ENCODE assay signal across 8 cellular contexts in genomic region chr11:62574363-62575057, GRCh38. TPM values are rescaled to one million over a fixed set of nuclear protein-coding genes. Genes with fewer than 3 reads are reported as not detected.
DNase-seq lines count a peak whose midpoint lies in the region; ATAC-seq and TF ChIP-seq lines count a peak whose summit lies in the region.

No MANE protein-coding gene starts in this region.

- DNase-seq in Calu3 = peak; percentile 38
- peak; percentile 61 for DNase-seq in LHCN-M2 (ENCODE audit: low read depth)
- peak; percentile 56 for DNase-seq in amniotic epithelial cell (ENCODE audit: low read depth)
- DNase-seq in NCI-H1694 treated with DMSO at 0.1 percent for 48 hours (lab: John Stamatoyannopoulos, UW) = no peak

- H3K9me3 Mint-ChIP-seq in Calu3 (ENCODE audit: low read depth, unreplicated experiment) = no peaks in the 10 kb centered on the region

- peak overlapping the region; percentile 97 for H3K9ac ChIP-seq in iPS-20b (ENCODE audit: low read depth, low read length)

- peaks cover 74% of the 10 kb centered on the region for H3K36me3 Mint-ChIP-seq in Calu3 (ENCODE audit: insufficient read depth, unreplicated experiment)

- no peak for TF ChIP-seq CTCF in Calu3 (IDR thresholded peaks at IDR 0.05; ENCODE audit: unreplicated experiment)

- no peaks in the 10 kb centered on the region for H3K27me3 Mint-ChIP-seq in Calu3 (ENCODE audit: unreplicated experiment)

- peak overlapping the region; percentile 96 for H3K4me3 Mint-ChIP-seq in Calu3 (ENCODE audit: low read depth, unreplicated experiment)

- intact Hi-C loops in Calu3 (cut with micrococcal nuclease; ENCODE audit: unreplicated experiment) = no loop called here

- peaks cover 15% of the 10 kb centered on the region; the same call in 1 of the 2 replicates for H3K4me1 ChIP-seq in iPS-20b (ENCODE audit: insufficient read depth, low read length)

- H3K36me3 ChIP-seq in iPS-20b (ENCODE audit: insufficient read depth, low read depth, low read length) = peaks cover 73% of the 10 kb centered on the region

- BruUV-seq in Calu3 (replicated peaks; lab: Mats Ljungman, UMichigan) = TSS peak; percentile 88

- H3K9me3 ChIP-seq in iPS-20b (ENCODE audit: insufficient read depth, low read depth, low read length) = no peaks in the 10 kb centered on the region

- ATAC-seq in GM19455 (IDR thresholded peaks at IDR 0.05; ENCODE audit: unreplicated experiment) (peak; percentile 2), HG02623 (IDR thresholded peaks at IDR 0.05; ENCODE audit: unreplicated experiment) (no peak)

- H3K27ac Mint-ChIP-seq in Calu3 (ENCODE audit: unreplicated experiment) = peak overlapping the region; percentile 99

- H3K27me3 ChIP-seq in iPS-20b (ENCODE audit: insufficient read depth, low read length) = no peaks in the 10 kb centered on the region

- peaks cover 51% of the 10 kb centered on the region for H3K4me1 Mint-ChIP-seq in Calu3 (ENCODE audit: low read depth, unreplicated experiment)

- H3K27ac ChIP-seq in iPS-20b (ENCODE audit: low read length) = peak overlapping the region; percentile 40
- H3K27ac ChIP-seq in skin epidermis = peak overlapping the region; percentile 58 to 95 (median 90)

- H3K4me3 ChIP-seq in iPS-20b (ENCODE audit: low read length) = peak overlapping the region; percentile 99
- H3K4me3 ChIP-seq in skin epidermis = peak overlapping the region; percentile 60 to 84 (median 71)

- CTCF ChIA-PET in Calu3 (lab: Charles Lee) = interaction anchor here (0.6 to 2.4 kb wide), 9 partner anchors 9 to 181 kb away, joined by 3 to 14 read pairs (median 4); partner anchors contain the start of genes C11orf98, CSKMT and TUT1

RNA-seq across cellular contexts. Expression of gene EEF1G, which starts 0.8 kb away (rescaled TPM):
- total RNA-seq in Calu3 (2022) (970 and 1,189 TPM in 2 replicates), LHCN-M2 (2014; rRNA removed) (1,532 and 1,571 TPM in 2 replicates)
- polyA plus RNA-seq in LHCN-M2 (2012) = 1,893 TPM

RNA-seq across cellular contexts. Expression of gene TUT1, which starts 16.8 kb away (rescaled TPM):
- total RNA-seq in Calu3 (2022) = 21.9 and 26.3 TPM in 2 replicates
- 9.0 and 9.8 TPM in 2 replicates for total RNA-seq in LHCN-M2 (2014; rRNA removed)
- 8.8 TPM for polyA plus RNA-seq in LHCN-M2 (2012)

RNA-seq across cellular contexts. Expression of gene MTA2, which starts 27.2 kb away (rescaled TPM):
- total RNA-seq in Calu3 (2022) = 90.4 and 97.2 TPM in 2 replicates
- 142 and 149 TPM in 2 replicates for total RNA-seq in LHCN-M2 (2014; rRNA removed)
- polyA plus RNA-seq in LHCN-M2 (2012) = 66.8 TPM

RNA-seq across cellular contexts. Expression of gene AHNAK, which starts 27.9 kb away (rescaled TPM):
- 246 and 253 TPM in 2 replicates for total RNA-seq in Calu3 (2022)
- total RNA-seq in LHCN-M2 (2014; rRNA removed) = 313 and 332 TPM in 2 replicates
- polyA plus RNA-seq in LHCN-M2 (2012) = 160 TPM

RNA-seq across cellular contexts. Expression of gene EML3, which starts 38.1 kb away (rescaled TPM):
- 43.3 and 51.4 TPM in 2 replicates for total RNA-seq in Calu3 (2022)
- total RNA-seq in LHCN-M2 (2014; rRNA removed) = 41.5 and 46.8 TPM in 2 replicates
- 30.5 TPM for polyA plus RNA-seq in LHCN-M2 (2012)
